Comparison of ENCODE assay signal across 8 cellular contexts in genomic region chr17:57326764-57327163, GRCh38.
"Had no signal": no experiment of that assay in that cellular context is flagged by ENCODE, and none has a peak within 500 bp of the region (broad histone marks: within the 10 kb centered on the region; RNA-seq: fewer than 3 reads in every experiment).

No MANE protein-coding gene starts in this region.

- H3K27me3 Mint-ChIP-seq: activated CD4-positive, alpha-beta memory T cell treated with anti-CD3 and anti-CD28 coated beads, Interleukin-2, amount 10 ng/mL, durations not matched to agents 7 days and 5 days; activated naive CD4-positive, alpha-beta T cell treated with anti-CD3 and anti-CD28 coated beads, Interleukin-2, amount 10 ng/mL, durations not matched to agents 7 days and 5 days; naive thymus-derived CD4-positive, alpha-beta T cell had no signal

- H3K27ac ChIP-seq: right atrium auricular region had no signal

- H3K4me3 Mint-ChIP-seq: activated CD4-positive, alpha-beta memory T cell treated with anti-CD3 and anti-CD28 coated beads, Interleukin-2, amount 10 ng/mL, durations not matched to agents 7 days and 5 days; activated naive CD4-positive, alpha-beta T cell treated with anti-CD3 and anti-CD28 coated beads, Interleukin-2, amount 10 ng/mL, durations not matched to agents 7 days and 5 days; naive thymus-derived CD4-positive, alpha-beta T cell had no signal

- ATAC-seq: naive thymus-derived CD4-positive, alpha-beta T cell had no signal

- H3K36me3 ChIP-seq: right atrium auricular region had no signal

- H3K27ac Mint-ChIP-seq: activated CD4-positive, alpha-beta memory T cell treated with anti-CD3 and anti-CD28 coated beads, Interleukin-2, amount 10 ng/mL, durations not matched to agents 7 days and 5 days; activated naive CD4-positive, alpha-beta T cell treated with anti-CD3 and anti-CD28 coated beads, Interleukin-2, amount 10 ng/mL, durations not matched to agents 7 days and 5 days had no signal

- DNase-seq: activated CD4-positive, alpha-beta memory T cell treated with anti-CD3 and anti-CD28 coated beads, Interleukin-2, amount 10 ng/mL, durations not matched to agents 7 days and 5 days; activated CD8-positive, alpha-beta memory T cell treated with anti-CD3 and anti-CD28 coated beads, Interleukin-2, amount 50 U/mL, for 4 hours; activated naive CD4-positive, alpha-beta T cell treated with anti-CD3 and anti-CD28 coated beads, Interleukin-2, amount 10 ng/mL, durations not matched to agents 7 days and 5 days; caudate nucleus; islet precursor cell; naive thymus-derived CD4-positive, alpha-beta T cell; stimulated activated CD4-positive, alpha-beta T cell treated with anti-CD3 and anti-CD28 coated beads, Interleukin-4, amount 100 ng/mL, for 4 hours had no signal

- H3K27me3 ChIP-seq: right atrium auricular region had no signal

- H3K4me3 ChIP-seq: right atrium auricular region had no signal

- H3K9me3 Mint-ChIP-seq: activated CD4-positive, alpha-beta memory T cell treated with anti-CD3 and anti-CD28 coated beads, Interleukin-2, amount 10 ng/mL, durations not matched to agents 7 days and 5 days; activated naive CD4-positive, alpha-beta T cell treated with anti-CD3 and anti-CD28 coated beads, Interleukin-2, amount 10 ng/mL, durations not matched to agents 7 days and 5 days; naive thymus-derived CD4-positive, alpha-beta T cell had no signal

- H3K9me3 ChIP-seq: right atrium auricular region had no signal
